In genomic region chr7:82051641-82052040, GRCh38 we compare ENCODE assay signal across 19 cellular contexts.
DNase-seq lines count a peak whose midpoint lies in the region; ATAC-seq and TF ChIP-seq lines count a peak whose summit lies in the region.
"Had no signal": no experiment of that assay in that cellular context is flagged by ENCODE, and none has a peak within 500 bp of the region (broad histone marks: within the 10 kb centered on the region; RNA-seq: fewer than 3 reads in every experiment).

No MANE protein-coding gene starts in this region.

- peak; percentile 54 for TF ChIP-seq RAD21 in neural cell (conservative IDR thresholded peaks at IDR 0.05)

- no peak for TF ChIP-seq POLR2A in erythroblast (IDR thresholded peaks at IDR 0.05; ENCODE audit: low read length)

- H3K4me3 ChIP-seq in H7 (ENCODE audit: insufficient read depth, low read depth, low read length): no peak overlapping the region
- H3K4me3 ChIP-seq in SK-N-MC: peak overlapping the region; percentile 17
- no peak overlapping the region for H3K4me3 ChIP-seq in neural cell (ENCODE audit: low read length)
- H3K4me3 ChIP-seq: BLaER1, coronary artery had no signal

- H3K4me2 ChIP-seq in neural cell (ENCODE audit: low read length): no peak overlapping the region
- H3K4me2 ChIP-seq: BLaER1 had no signal

- DNase-seq in H7 (peak; percentile 1), NCI-H1436 (lab: John Stamatoyannopoulos, UW) (peak; percentile 30), SK-N-MC (ENCODE audit: low read depth, low spot score) (no peak), erythroblast (lab: John Stamatoyannopoulos, UW) (no peak), NCI-H774 (lab: John Stamatoyannopoulos, UW) (no peak)
- DNase-seq: activated CD8-positive, alpha-beta T cell treated with anti-CD3 and anti-CD28 coated beads for 36 hours; brain microvascular endothelial cell; glutamatergic neuron; small intestine; stimulated activated CD4-positive, alpha-beta T cell treated with anti-CD3 and anti-CD28 coated beads, Interleukin-4, amount 100 ng/mL, for 4 hours; stimulated activated CD8-positive, alpha-beta memory T cell treated with anti-CD3 and anti-CD28 coated beads, Interleukin-4, amount 100 ng/mL, for 48 hours; T-helper 17 cell had no signal

- H3K27me3 ChIP-seq in H7 (ENCODE audit: control insufficient read depth, insufficient read depth, low read length): no peaks in the 10 kb centered on the region
- H3K27me3 ChIP-seq in neural cell (ENCODE audit: insufficient read depth, low read depth, low read length): no peaks in the 10 kb centered on the region
- H3K27me3 ChIP-seq: BLaER1, brain microvascular endothelial cell had no signal

- no peaks in the 10 kb centered on the region for H3K9me2 ChIP-seq in neural cell (ENCODE audit: insufficient read depth, low read length)

- H3K9me3 ChIP-seq in SK-N-MC (ENCODE audit: low read depth, low read length) (no peaks in the 10 kb centered on the region), neural cell (ENCODE audit: low read length) (no peaks in the 10 kb centered on the region)
- H3K9me3 ChIP-seq: BLaER1 had no signal

- peaks cover 4% of the 10 kb centered on the region for H3F3A ChIP-seq in neural cell (ENCODE audit: insufficient read depth, low read length, poor library complexity, severe bottlenecking)

- peak; percentile 75 for TF ChIP-seq EP300 in neural cell (conservative IDR thresholded peaks at IDR 0.05; ENCODE audit: poor library complexity, severe bottlenecking)

- H3K79me2 ChIP-seq in neural cell (replicated peaks; ENCODE audit: insufficient read depth, low read length): no peaks in the 10 kb centered on the region
- H3K79me2 ChIP-seq: parathyroid adenoma had no signal

- H4K20me1 ChIP-seq in neural cell (ENCODE audit: insufficient read depth): no peaks in the 10 kb centered on the region
- H4K20me1 ChIP-seq: BLaER1 had no signal

- H3K9ac ChIP-seq in SK-N-MC (ENCODE audit: insufficient read length) (no peak overlapping the region), neural cell (ENCODE audit: low read length) (no peak overlapping the region)
- H3K9ac ChIP-seq: BLaER1, parathyroid adenoma had no signal

- TF ChIP-seq CTCF in neural cell (IDR thresholded peaks at IDR 0.05; ENCODE audit: poor library complexity, severe bottlenecking): peak; percentile 62

- H2AFZ ChIP-seq in neural cell (ENCODE audit: low read depth, low read length): no peak overlapping the region
- H2AFZ ChIP-seq: parathyroid adenoma had no signal

- no peaks in the 10 kb centered on the region for H3K36me3 ChIP-seq in H7 (replicated peaks; ENCODE audit: control insufficient read depth, insufficient read depth, low read length)
- no peaks in the 10 kb centered on the region for H3K36me3 ChIP-seq in SK-N-MC (ENCODE audit: insufficient read depth, low read length)
- H3K36me3 ChIP-seq in neural cell (ENCODE audit: insufficient read depth, low read length): no peaks in the 10 kb centered on the region
- H3K36me3 ChIP-seq: BLaER1, brain microvascular endothelial cell had no signal

- peak overlapping the region; percentile 92 for H3K27ac ChIP-seq in SK-N-MC
- H3K27ac ChIP-seq in neural cell (ENCODE audit: low read length): no peak overlapping the region
- H3K27ac ChIP-seq: BLaER1, coronary artery, epithelial cell of prostate, parathyroid adenoma had no signal

- ATAC-seq in HG03354 (IDR thresholded peaks at IDR 0.05; ENCODE audit: poor library complexity, severe bottlenecking, unreplicated experiment): no peak
- ATAC-seq: activated CD8-positive, alpha-beta T cell treated with anti-CD3 and anti-CD28 coated beads for 36 hours; T-helper 17 cell; WTC11 had no signal

TF ChIP-seq in neural cell, 6 proteins besides CTCF, POLR2A, EP300 and RAD21:
- TF ChIP-seq EZH2 (IDR thresholded peaks at IDR 0.05; ENCODE audit: borderline replicate concordance, insufficient read depth, low read length, poor library complexity, severe bottlenecking) (no peak), MXI1 (conservative IDR thresholded peaks at IDR 0.05; ENCODE audit: poor library complexity, severe bottlenecking) (no peak), SMC3 (conservative IDR thresholded peaks at IDR 0.05; ENCODE audit: poor library complexity) (peak; percentile 59), TAF1 (IDR thresholded peaks at IDR 0.05; ENCODE audit: low read depth) (no peak), REST (IDR thresholded peaks at IDR 0.05; ENCODE audit: borderline replicate concordance) (peak; percentile 17), POLR2AphosphoS5 (IDR thresholded peaks at IDR 0.05) (peak; percentile 93)
TF ChIP-seq in neural cell: peak in this region for 3.

Comparison
In these comparisons a context has a peak if more than half of its experiments do, and no peak if none do; other contexts are left out.
1. DNase-seq: peak in H7 (single experiment) and NCI-H1436 (single experiment); none in SK-N-MC (single experiment), erythroblast (0 of 2) and NCI-H774 (single experiment).